19 cellular contexts compared by ENCODE assay signal in genomic region chr1:92329356-92330129, GRCh38. TPM values are rescaled to one million over a fixed set of nuclear protein-coding genes. Genes with fewer than 3 reads are reported as not detected.
DNase-seq lines count a peak whose midpoint lies in the region; ATAC-seq, FAIRE-seq and TF ChIP-seq lines count a peak whose summit lies in the region.
"Had no signal": no experiment of that assay in that cellular context is flagged by ENCODE, and none has a peak within 500 bp of the region (broad histone marks: within the 10 kb centered on the region; RNA-seq: fewer than 3 reads in every experiment).

No MANE protein-coding gene starts in this region.

- TF ChIP-seq CTCF in osteoblast (IDR thresholded peaks at IDR 0.05; ENCODE audit: extremely low read depth, low read depth, low read length), result no peak
- TF ChIP-seq CTCF in activated CD8-positive, alpha-beta T cell treated with anti-CD3 and anti-CD28 coated beads for 36 hours (IDR thresholded peaks at IDR 0.05), result no peak

- H3K4me2 ChIP-seq in osteoblast (ENCODE audit: insufficient read depth, low read length), result no peak overlapping the region

- peaks cover 26% of the 10 kb centered on the region for H3K9me3 Mint-ChIP-seq in activated CD8-positive, alpha-beta T cell treated with anti-CD3 and anti-CD28 coated beads for 36 hours

- no peak overlapping the region for H2AFZ ChIP-seq in osteoblast (ENCODE audit: low read length)

- ATAC-seq in esophagus mucosa (peak; percentile 44), HG03135 (IDR thresholded peaks at IDR 0.05; ENCODE audit: unreplicated experiment) (no peak)
- ATAC-seq in activated CD8-positive, alpha-beta T cell treated with anti-CD3 and anti-CD28 coated beads for 36 hours, result no peak
- ATAC-seq: Panc1, T-cell had no signal

- H3K4me3 Mint-ChIP-seq in activated CD8-positive, alpha-beta T cell treated with anti-CD3 and anti-CD28 coated beads for 36 hours, result no peak overlapping the region
- H3K4me3 Mint-ChIP-seq: activated B cell treated with CpG ODN at 0.5 μM for 24 hours, T-cell had no signal

- peak; percentile 19 for DNase-seq in GM04504 (ENCODE audit: low read depth)
- peak; percentile 22 to 28 for DNase-seq in SJCRH30
- no peak for DNase-seq in osteoblast (ENCODE audit: insufficient read length, low spot score, missing footprints)
- no peak for DNase-seq in activated CD8-positive, alpha-beta T cell treated with anti-CD3 and anti-CD28 coated beads for 36 hours
- no peak for DNase-seq in effector CD4-positive, alpha-beta T cell
- DNase-seq in GM12892 (ENCODE audit: insufficient read length), result no peak
- DNase-seq: activated B cell treated with CpG ODN at 0.5 μM for 24 hours, amniotic stem cell, BE2C, cortex of kidney, KBM-7, NCI-H1092, NCI-H2107, NCI-H69, T-cell had no signal

- peaks cover 33% of the 10 kb centered on the region for H3K4me1 Mint-ChIP-seq in activated CD8-positive, alpha-beta T cell treated with anti-CD3 and anti-CD28 coated beads for 36 hours (ENCODE audit: low read depth)
- H3K4me1 Mint-ChIP-seq: activated B cell treated with CpG ODN at 0.5 μM for 24 hours had no signal

- CTCF ChIA-PET in activated CD8-positive, alpha-beta T cell treated with anti-CD3 and anti-CD28 coated beads for 36 hours (lab: Charles Lee), result interaction anchor here (1.6 kb wide), 2 partner anchors 14 to 19 kb away, joined by 4 to 8 read pairs; no protein-coding TSS in a partner anchor

- no peak for TF ChIP-seq POLR2A in GM12892 (IDR thresholded peaks at IDR 0.05; ENCODE audit: low read depth, low read length)

- peaks cover 9% of the 10 kb centered on the region; the same call in 1 of the 2 replicates for H3K4me1 ChIP-seq in SJCRH30
- no peaks in the 10 kb centered on the region for H3K4me1 ChIP-seq in osteoblast (ENCODE audit: insufficient read depth, low read length)
- H3K4me1 ChIP-seq: BE2C had no signal

- no peaks in the 10 kb centered on the region for H3K79me2 ChIP-seq in osteoblast (ENCODE audit: insufficient read depth, low read length)

- no peaks in the 10 kb centered on the region for H4K20me1 ChIP-seq in osteoblast (ENCODE audit: insufficient read depth, low read length)

- H3K9me3 ChIP-seq in SJCRH30 (replicated peaks) (peaks cover 16% of the 10 kb centered on the region; the same call in 1 of the 2 replicates), osteoblast (ENCODE audit: low read depth, low read length) (no peaks in the 10 kb centered on the region)
- H3K9me3 ChIP-seq: BE2C had no signal

- no peak overlapping the region for H3K4me3 ChIP-seq in SJCRH30
- no peak overlapping the region for H3K4me3 ChIP-seq in osteoblast (ENCODE audit: insufficient read depth, low read length)
- H3K4me3 ChIP-seq: thoracic aorta had no signal

- intact Hi-C loops in activated CD8-positive, alpha-beta T cell treated with anti-CD3 and anti-CD28 coated beads for 36 hours (cut with micrococcal nuclease), result no loop called here

- H3K27ac ChIP-seq in SJCRH30 (peak overlapping the region; percentile 47), osteoblast (ENCODE audit: low read depth, low read length) (peak overlapping the region; percentile 47)
- H3K27ac ChIP-seq: thoracic aorta had no signal

- FAIRE-seq in GM12892 (lab: Jason Lieb, UNC), result no peak

- H3K27me3 Mint-ChIP-seq in activated CD8-positive, alpha-beta T cell treated with anti-CD3 and anti-CD28 coated beads for 36 hours, result no peaks in the 10 kb centered on the region
- H3K27me3 Mint-ChIP-seq: activated B cell treated with CpG ODN at 0.5 μM for 24 hours, T-cell had no signal

- H3K36me3 ChIP-seq in SJCRH30 (peaks cover 52% of the 10 kb centered on the region), osteoblast (ENCODE audit: insufficient read depth, low read length) (peaks cover 17% of the 10 kb centered on the region)
- H3K36me3 ChIP-seq: BE2C had no signal

- H3K27ac Mint-ChIP-seq in activated CD8-positive, alpha-beta T cell treated with anti-CD3 and anti-CD28 coated beads for 36 hours, result no peak overlapping the region
- H3K27ac Mint-ChIP-seq: activated B cell treated with CpG ODN at 0.5 μM for 24 hours, T-cell had no signal

- H3K36me3 Mint-ChIP-seq in activated CD8-positive, alpha-beta T cell treated with anti-CD3 and anti-CD28 coated beads for 36 hours (ENCODE audit: low read depth), result peaks cover 79% of the 10 kb centered on the region

- POLR2A ChIA-PET in activated CD8-positive, alpha-beta T cell treated with anti-CD3 and anti-CD28 coated beads for 36 hours (lab: Charles Lee), result no interaction called here

- H3K27me3 ChIP-seq in SJCRH30 (no peaks in the 10 kb centered on the region), osteoblast (ENCODE audit: insufficient read depth, low read length) (no peaks in the 10 kb centered on the region)
- H3K27me3 ChIP-seq: BE2C had no signal

RNA-seq across cellular contexts. Expression of gene RPAP2, which starts 30.7 kb away (rescaled TPM):
- total RNA-seq in SJCRH30 (2014; rRNA removed; shearing (Covaris generic)), result 23.9 and 26.4 TPM in 2 replicates
- total RNA-seq in esophagus mucosa, result 20.3 TPM
- total RNA-seq in osteoblast, result 8.5 and 8.7 TPM in 2 replicates
- 10 to 100 TPM; 31.5 to 32.2 TPM for total RNA-seq in activated CD8-positive, alpha-beta T cell treated with anti-CD3 and anti-CD28 coated beads for 36 hours
- 20.8 TPM for polyA plus RNA-seq in GM12892 (2012; ENCODE audit: missing spikeins)

RNA-seq across cellular contexts. Expression of gene GLMN, which starts 30.8 kb away (rescaled TPM):
- 27.0 and 28.4 TPM in 2 replicates for total RNA-seq in SJCRH30 (2014; rRNA removed; shearing (Covaris generic))
- 8.9 TPM for total RNA-seq in esophagus mucosa
- 10.9 and 15.0 TPM in 2 replicates for total RNA-seq in osteoblast
- 10 to 100 TPM; 16.8 TPM for total RNA-seq in activated CD8-positive, alpha-beta T cell treated with anti-CD3 and anti-CD28 coated beads for 36 hours
- polyA plus RNA-seq in GM12892 (2012; ENCODE audit: missing spikeins), result 21.6 TPM

Comparison
In these comparisons a context has a peak if more than half of its experiments do, and no peak if none do; other contexts are left out.
1. DNase-seq: peak in GM04504 (single experiment) and SJCRH30 (2 of 2); none in osteoblast (single experiment), activated CD8-positive, alpha-beta T cell treated with anti-CD3 and anti-CD28 coated beads for 36 hours (single experiment), effector CD4-positive, alpha-beta T cell (single experiment) and GM12892 (single experiment).